In genomic region chr16:70113982-70114826, GRCh38 we compare ENCODE assay signal across 8 cellular contexts. TPM values are rescaled to one million over a fixed set of nuclear protein-coding genes. Genes with fewer than 3 reads are reported as not detected.
DNase-seq lines count a peak whose midpoint lies in the region; ATAC-seq, FAIRE-seq and TF ChIP-seq lines count a peak whose summit lies in the region.
"Not testable (repeated sequence)": the region's sequence is repeated elsewhere in the genome, so short reads cannot be mapped to it uniquely, and the experiment has no call there.

Gene PDPR, plus strand, starts transcription at chr16:70114332. Its CDS starts 6,161 bp downstream, at chr16:70120493.

- H3K27ac ChIP-seq in OCI-LY1 (ENCODE audit: low read depth, low read length, poor library complexity, severe bottlenecking); endothelial cell of umbilical vein (ENCODE audit: insufficient read depth, low read depth, low read length): not testable (repeated sequence)

- TF ChIP-seq CTCF in OCI-LY1 (IDR thresholded peaks at IDR 0.05; ENCODE audit: low read length); endothelial cell of umbilical vein (IDR thresholded peaks at IDR 0.05; ENCODE audit: extremely low read depth in 1 of 2, insufficient read depth in 1 of 2, low read depth in 1 of 2, low read length in 2 of 2); mesothelial cell of epicardium (IDR thresholded peaks at IDR 0.05; ENCODE audit: unreplicated experiment): not testable (repeated sequence)

- ATAC-seq in GM21526 (IDR thresholded peaks at IDR 0.05; ENCODE audit: low FRiP score, unreplicated experiment) = peak; percentile 90

- not testable (repeated sequence) for H3K79me2 ChIP-seq in OCI-LY1 (ENCODE audit: insufficient read depth, low read length); endothelial cell of umbilical vein (ENCODE audit: control insufficient read depth, insufficient read depth, low read length)

- not testable (repeated sequence) for H3F3A ChIP-seq in OCI-LY1 (ENCODE audit: insufficient read depth, low read length)

- H4K20me1 ChIP-seq in OCI-LY1 (ENCODE audit: insufficient read depth, low read length); endothelial cell of umbilical vein (replicated peaks; ENCODE audit: control insufficient read depth, extremely low read depth, insufficient read depth, low read length): not testable (repeated sequence)

- not testable (repeated sequence) for H3K27me3 ChIP-seq in OCI-LY1 (ENCODE audit: insufficient read depth, low read length); endothelial cell of umbilical vein (ENCODE audit: control insufficient read depth in 2 of 2, insufficient read depth in 2 of 2, low read length in 2 of 2)

- dilution Hi-C loops in endothelial cell of umbilical vein (cut with MboI; ENCODE audit: extremely low pct_ligation_motif_present, low sequenced_read_pairs) = not testable (repeated sequence)

- CTCF ChIA-PET in endothelial cell of umbilical vein (lab: Charles Lee) = not testable (repeated sequence)

- H2AFZ ChIP-seq in OCI-LY1 (ENCODE audit: low read length) = not testable (repeated sequence)
- H2AFZ ChIP-seq in endothelial cell of umbilical vein (ENCODE audit: low read depth, low read length) = peak within 1 kb of the TSS; percentile 75

- H3K4me3 ChIP-seq in OCI-LY1 (ENCODE audit: low read depth, low read length, poor library complexity, severe bottlenecking) (peak within 1 kb of the TSS; percentile 81), endothelial cell of umbilical vein (replicated peaks in 1 of 3; ENCODE audit: insufficient read depth in 1 of 3, low read depth in 1 of 3, low read length in 3 of 3) (peak within 1 kb of the TSS; percentile 46 to 83 (median 61))

- H3K9ac ChIP-seq in OCI-LY1 (ENCODE audit: low read length) = peak within 1 kb of the TSS; percentile 80
- H3K9ac ChIP-seq in endothelial cell of umbilical vein (replicated peaks; ENCODE audit: extremely low read depth, insufficient read depth, low read length) = peak within 1 kb of the TSS; percentile 42

- peak; percentile 90 for DNase-seq in D341Med (ENCODE audit: low spot score)
- DNase-seq in HuH-7 (ENCODE audit: low spot score) = peak; percentile 73
- peak; percentile 96 for DNase-seq in activated CD8-positive, alpha-beta memory T cell treated with anti-CD3 and anti-CD28 coated beads, Interleukin-2, amount 50 U/mL, for 4 hours
- DNase-seq in endothelial cell of umbilical vein (ENCODE audit: low read depth, low spot score) = peak; percentile 86
- peak; percentile 71 to 83 for DNase-seq in mesothelial cell of epicardium (ENCODE audit: low spot score in 2 of 2, unreplicated experiment in 2 of 2)
- DNase-seq in stimulated activated CD8-positive, alpha-beta memory T cell treated with anti-CD3 and anti-CD28 coated beads, Interleukin-15, amount 100 ng/mL, for 24 hours (ENCODE audit: low read depth) = peak; percentile 74

- H3K4me3 Mint-ChIP-seq in mesothelial cell of epicardium = peak within 1 kb of the TSS; percentile 83

- H3K27ac Mint-ChIP-seq in mesothelial cell of epicardium = peak within 1 kb of the TSS; percentile 78

- H3K4me2 ChIP-seq in OCI-LY1 (ENCODE audit: low read length) = peak within 1 kb of the TSS; percentile 80
- peak within 1 kb of the TSS; percentile 56 for H3K4me2 ChIP-seq in endothelial cell of umbilical vein (ENCODE audit: insufficient read depth, low read length)

- FAIRE-seq in endothelial cell of umbilical vein (lab: Jason Lieb, UNC) = peak; percentile 94

- intact Hi-C loops in endothelial cell of umbilical vein (cut with micrococcal nuclease) = not testable (repeated sequence)

- TF ChIP-seq POLR2A in endothelial cell of umbilical vein (IDR thresholded peaks at IDR 0.05; ENCODE audit: low read depth, low read length) = not testable (repeated sequence)

- H3K4me1 Mint-ChIP-seq in mesothelial cell of epicardium = not testable (repeated sequence)

- H3K36me3 ChIP-seq in OCI-LY1 (ENCODE audit: insufficient read depth, low read length); endothelial cell of umbilical vein (ENCODE audit: control insufficient read depth in 2 of 2, extremely low read depth in 1 of 2, insufficient read depth in 2 of 2, low read length in 2 of 2): not testable (repeated sequence)

- H3K9me3 ChIP-seq in OCI-LY1 (ENCODE audit: low read length); endothelial cell of umbilical vein (replicated peaks; ENCODE audit: control insufficient read depth, insufficient read depth, low read length): not testable (repeated sequence)

- BruUV-seq in endothelial cell of umbilical vein (replicated peaks; lab: Mats Ljungman, UMichigan) = TSS peak; percentile 46

- H3K9me3 Mint-ChIP-seq in mesothelial cell of epicardium = not testable (repeated sequence)

- H3K27me3 Mint-ChIP-seq in mesothelial cell of epicardium (ENCODE audit: low read depth) = not testable (repeated sequence)

- not testable (repeated sequence) for H3K36me3 Mint-ChIP-seq in mesothelial cell of epicardium

- not testable (repeated sequence) for H3K4me1 ChIP-seq in OCI-LY1 (ENCODE audit: insufficient read depth, low read length, severe bottlenecking); endothelial cell of umbilical vein (ENCODE audit: control insufficient read depth, extremely low read depth, insufficient read depth, low read length)

- POLR2A ChIA-PET in endothelial cell of umbilical vein (lab: Charles Lee) = not testable (repeated sequence)

- H3K9me1 ChIP-seq in endothelial cell of umbilical vein (replicated peaks; ENCODE audit: control insufficient read depth, extremely low read depth, insufficient read depth, low read length) = not testable (repeated sequence)

- not testable (repeated sequence) for H3K9me2 ChIP-seq in OCI-LY1 (ENCODE audit: low read depth, low read length)

TF ChIP-seq in endothelial cell of umbilical vein, 7 proteins besides CTCF, POLR2A, EP300 and RAD21:
- TF ChIP-seq POLR2AphosphoS5 (IDR thresholded peaks at IDR 0.05; ENCODE audit: insufficient read depth, low read depth, low read length) (peak; percentile 21), MAX (IDR thresholded peaks at IDR 0.05; ENCODE audit: insufficient read depth, insufficient read length) (peak; percentile 77)

RNA-seq across cellular contexts. Expression of gene PDPR, which starts in this region (rescaled TPM):
- total RNA-seq in endothelial cell of umbilical vein = 22.0 and 26.4 TPM in 2 replicates
- polyA plus RNA-seq in endothelial cell of umbilical vein = 26.9 and 29.9 TPM in 2 replicates
- polyA plus RNA-seq in endothelial cell of umbilical vein (2011; cell fraction: cytosol; rRNA removed) = 14.5 and 14.7 TPM in 2 replicates
- polyA plus RNA-seq in endothelial cell of umbilical vein (2011; cell fraction: nucleus; rRNA removed) = 85.1 and 92.2 TPM in 2 replicates
- polyA plus RNA-seq in endothelial cell of umbilical vein (2012) = 19.5 and 21.6 TPM in 2 replicates
- 75.3 and 83.6 TPM in 2 replicates for polyA minus RNA-seq in endothelial cell of umbilical vein
- 19.7 TPM for polyA minus RNA-seq in endothelial cell of umbilical vein (2011; cell fraction: cytosol; rRNA and poly(A)+ RNA removed)
- polyA minus RNA-seq in endothelial cell of umbilical vein (2011; cell fraction: nucleus; rRNA and poly(A)+ RNA removed) = 44.8 and 66.4 TPM in 2 replicates
- 33.3 to 35.0 TPM (median 34.4 TPM) in 3 replicates for total RNA-seq in mesothelial cell of epicardium
